Comparison of ENCODE assay signal across 1 cellular context in the genomic region with DNA sequence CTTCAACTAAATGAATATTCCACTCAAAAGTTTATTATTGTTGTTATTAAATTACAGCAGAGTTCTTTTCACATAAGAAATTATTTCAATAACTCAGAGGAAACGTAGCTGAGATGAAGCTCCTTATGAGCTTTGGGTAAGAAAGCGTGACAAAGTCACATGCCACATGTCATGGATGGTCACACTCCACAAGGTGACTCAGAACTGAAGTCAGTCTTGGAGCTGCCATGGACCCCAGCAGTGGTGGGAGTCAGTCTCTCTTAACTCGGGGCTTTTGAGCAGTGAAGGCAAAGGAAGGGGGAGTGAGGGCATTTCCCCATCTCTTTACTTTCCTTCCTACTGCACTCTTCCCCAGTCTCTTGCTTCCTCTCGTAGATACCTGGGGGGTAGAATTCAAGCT.
TF ChIP-seq lines count a peak whose summit lies in the region.

No MANE protein-coding gene starts in this region.

TF ChIP-seq in HepG2, 621 proteins besides CTCF, POLR2A, EP300 and RAD21 (continued from another document):
- TF ChIP-seq, protein P1, sequence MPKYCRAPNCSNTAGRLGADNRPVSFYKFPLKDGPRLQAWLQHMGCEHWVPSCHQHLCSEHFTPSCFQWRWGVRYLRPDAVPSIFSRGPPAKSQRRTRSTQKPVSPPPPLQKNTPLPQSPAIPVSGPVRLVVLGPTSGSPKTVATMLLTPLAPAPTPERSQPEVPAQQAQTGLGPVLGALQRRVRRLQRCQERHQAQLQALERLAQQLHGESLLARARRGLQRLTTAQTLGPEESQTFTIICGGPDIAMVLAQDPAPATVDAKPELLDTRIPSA (CRISPR knock-in tag; IDR thresholded peaks at IDR 0.05; ENCODE audit: borderline replicate concordance) = no peak
- TF ChIP-seq ZNF10 (CRISPR knock-in tag; IDR thresholded peaks at IDR 0.05; ENCODE audit: borderline replicate concordance, low read depth) = no peak
- no peak for TF ChIP-seq AGO1 (IDR thresholded peaks at IDR 0.05; ENCODE audit: low read depth, low read length, poor library complexity, severe bottlenecking)
- TF ChIP-seq SRSF4 (IDR thresholded peaks at IDR 0.05; ENCODE audit: low read depth, low read length, poor library complexity, severe bottlenecking) = no peak
- TF ChIP-seq, protein P2, sequence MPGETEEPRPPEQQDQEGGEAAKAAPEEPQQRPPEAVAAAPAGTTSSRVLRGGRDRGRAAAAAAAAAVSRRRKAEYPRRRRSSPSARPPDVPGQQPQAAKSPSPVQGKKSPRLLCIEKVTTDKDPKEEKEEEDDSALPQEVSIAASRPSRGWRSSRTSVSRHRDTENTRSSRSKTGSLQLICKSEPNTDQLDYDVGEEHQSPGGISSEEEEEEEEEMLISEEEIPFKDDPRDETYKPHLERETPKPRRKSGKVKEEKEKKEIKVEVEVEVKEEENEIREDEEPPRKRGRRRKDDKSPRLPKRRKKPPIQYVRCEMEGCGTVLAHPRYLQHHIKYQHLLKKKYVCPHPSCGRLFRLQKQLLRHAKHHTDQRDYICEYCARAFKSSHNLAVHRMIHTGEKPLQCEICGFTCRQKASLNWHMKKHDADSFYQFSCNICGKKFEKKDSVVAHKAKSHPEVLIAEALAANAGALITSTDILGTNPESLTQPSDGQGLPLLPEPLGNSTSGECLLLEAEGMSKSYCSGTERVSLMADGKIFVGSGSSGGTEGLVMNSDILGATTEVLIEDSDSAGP (CRISPR knock-in tag; IDR thresholded peaks at IDR 0.05; ENCODE audit: borderline replicate concordance) = no peak
- no peak for TF ChIP-seq MYC (CRISPR knock-in tag; IDR thresholded peaks at IDR 0.05; ENCODE audit: borderline replicate concordance)
- TF ChIP-seq ZC3H4 (CRISPR knock-in tag; IDR thresholded peaks at IDR 0.05; ENCODE audit: borderline replicate concordance) = no peak
- no peak for TF ChIP-seq NFYB (CRISPR knock-in tag; IDR thresholded peaks at IDR 0.05)
TF ChIP-seq in HepG2: peak in this region for 0.
